In genomic region chr14:22614240-22614799, GRCh38 we compare ENCODE assay signal across 9 cellular contexts. TPM values are rescaled to one million over a fixed set of nuclear protein-coding genes. Genes with fewer than 3 reads are reported as not detected.
DNase-seq lines count a peak whose midpoint lies in the region; ATAC-seq, FAIRE-seq and TF ChIP-seq lines count a peak whose summit lies in the region.
"Had no signal": no experiment of that assay in that cellular context is flagged by ENCODE, and none has a peak within 500 bp of the region (broad histone marks: within the 10 kb centered on the region; RNA-seq: fewer than 3 reads in every experiment).

No MANE protein-coding gene starts in this region.

- no peaks in the 10 kb centered on the region for H3K27me3 ChIP-seq in A673 (replicated peaks; ENCODE audit: insufficient read depth, low read depth, low read length, poor library complexity)
- H3K27me3 ChIP-seq in astrocyte (ENCODE audit: insufficient read depth, low read length) = no peaks in the 10 kb centered on the region

- peak overlapping the region; percentile 63 for H3K27ac Mint-ChIP-seq in astrocyte (ENCODE audit: unreplicated experiment)

- peak; percentile 86 for ATAC-seq in left lobe of liver
- ATAC-seq in stimulated activated naive CD8-positive, alpha-beta T cell treated with anti-CD3 and anti-CD28 coated beads, Interleukin-15, Interleukin-2, amounts not matched to agents 100 U/mL and 50 U/mL, for 24 hours = no peak

- peaks cover 14% of the 10 kb centered on the region for H3K36me3 ChIP-seq in A673 (ENCODE audit: insufficient read depth, low read length, poor library complexity, severe bottlenecking)
- peaks cover 9% of the 10 kb centered on the region for H3K36me3 ChIP-seq in astrocyte (ENCODE audit: insufficient read depth, low read length)

- H3K4me3 Mint-ChIP-seq in astrocyte (ENCODE audit: unreplicated experiment) = no peak overlapping the region

- no peaks in the 10 kb centered on the region for H3K79me2 ChIP-seq in astrocyte (ENCODE audit: insufficient read depth, low read length)

- H3K36me3 Mint-ChIP-seq in astrocyte (ENCODE audit: low read depth, unreplicated experiment) = peaks cover 23% of the 10 kb centered on the region

- peak overlapping the region; percentile 63 for H3K9ac ChIP-seq in astrocyte (ENCODE audit: low read length)

- BruUV-seq in A673 (replicated peaks; lab: Mats Ljungman, UMichigan) = no TSS peak

- H3K4me1 Mint-ChIP-seq in astrocyte (ENCODE audit: low read depth, unreplicated experiment) = peaks cover 17% of the 10 kb centered on the region

- H3K4me3 ChIP-seq in A673 (ENCODE audit: low read depth, low read length, poor library complexity, severe bottlenecking) = no peak overlapping the region
- no peak overlapping the region for H3K4me3 ChIP-seq in astrocyte (ENCODE audit: insufficient read depth, low read depth, low read length)

- H2AFZ ChIP-seq in astrocyte (ENCODE audit: low read depth, low read length) = no peak overlapping the region

- H3K9me3 Mint-ChIP-seq in astrocyte (ENCODE audit: unreplicated experiment) = peaks cover 4% of the 10 kb centered on the region

- H3K9me3 ChIP-seq in A673 (ENCODE audit: low read depth, low read length, poor library complexity, severe bottlenecking) (no peaks in the 10 kb centered on the region), astrocyte (ENCODE audit: insufficient read depth, low read depth, low read length) (no peaks in the 10 kb centered on the region)

- TF ChIP-seq CTCF in A673 (conservative IDR thresholded peaks at IDR 0.05; ENCODE audit: low read depth, low read length) = no peak
- TF ChIP-seq CTCF in astrocyte (IDR thresholded peaks at IDR 0.05; ENCODE audit: insufficient read depth, low read depth, low read length) = no peak

- DNase-seq in A673 (ENCODE audit: low spot score) (peak; percentile 85), HPDE6-E6E7 (ENCODE audit: extremely low spot score) (peak; percentile 23), astrocyte (ENCODE audit: low read depth) (peak; percentile 99), left lobe of liver (ENCODE audit: low spot score) (no peak), GM19239 (ENCODE audit: insufficient read length, low spot score) (no peak), Ammon's horn (ENCODE audit: low spot score) (no peak), activated T-cell treated with anti-CD3 and anti-CD28 coated beads for 4 hours (no peak)
- DNase-seq in stimulated activated naive CD8-positive, alpha-beta T cell treated with anti-CD3 and anti-CD28 coated beads, Interleukin-15, Interleukin-2, amounts not matched to agents 100 U/mL and 50 U/mL, for 24 hours = no peak
- DNase-seq: GDM1 had no signal

- POLR2A ChIA-PET in A673 (lab: Charles Lee; ENCODE audit: low non-redundant PET) = no interaction called here

- H3K27ac ChIP-seq in A673 (ENCODE audit: low read depth, low read length, poor library complexity, severe bottlenecking) (peak overlapping the region; percentile 52), astrocyte (ENCODE audit: low read depth, low read length) (peak overlapping the region; percentile 89)

- peak; percentile 60 for FAIRE-seq in astrocyte (lab: Jason Lieb, UNC)
- FAIRE-seq in GM19239 (lab: Jason Lieb, UNC) = no peak

- H3K27me3 Mint-ChIP-seq in astrocyte (ENCODE audit: low read depth, unreplicated experiment) = peaks cover 1% of the 10 kb centered on the region

- H3K4me1 ChIP-seq in A673 (ENCODE audit: insufficient read depth, low read length, poor library complexity, severe bottlenecking) = peaks cover 13% of the 10 kb centered on the region
- peaks cover 19% of the 10 kb centered on the region for H3K4me1 ChIP-seq in astrocyte (ENCODE audit: insufficient read depth, low read length)

- intact Hi-C loops in A673 (cut with micrococcal nuclease; ENCODE audit: unreplicated experiment) = no loop called here

- peak overlapping the region; percentile 27 for H3K4me2 ChIP-seq in astrocyte (ENCODE audit: low read length)

- no peaks in the 10 kb centered on the region for H4K20me1 ChIP-seq in astrocyte (ENCODE audit: insufficient read depth, low read length)

- CTCF ChIA-PET in A673 (lab: Charles Lee) = no interaction called here

RNA-seq across cellular contexts. Expression of gene ABHD4, which starts 16.2 kb away (rescaled TPM):
- total RNA-seq in A673 (2021) (36.6 and 40.7 TPM in 2 replicates), astrocyte (46.9 and 52.4 TPM in 2 replicates), left lobe of liver (20.0 TPM)

RNA-seq across cellular contexts. Expression of gene DAD1, which starts 25.3 kb away (rescaled TPM):
- 224 and 261 TPM in 2 replicates for total RNA-seq in A673 (2021)
- 302 and 319 TPM in 2 replicates for total RNA-seq in astrocyte
- 133 TPM for total RNA-seq in left lobe of liver

RNA-seq across cellular contexts. Expression of gene OR6J1, which starts 29.8 kb away (rescaled TPM):
- total RNA-seq in A673 (2021) (not detected in 2 replicates), astrocyte (not detected in 2 replicates), left lobe of liver (not detected)

Comparison
In these comparisons a context has a peak if more than half of its experiments do, and no peak if none do; other contexts are left out.
1. DNase-seq: peak in A673 (single experiment), HPDE6-E6E7 (single experiment) and astrocyte (single experiment); none in left lobe of liver (single experiment), GM19239 (single experiment), stimulated activated naive CD8-positive, alpha-beta T cell treated with anti-CD3 and anti-CD28 coated beads, Interleukin-15, Interleukin-2, amounts not matched to agents 100 U/mL and 50 U/mL, for 24 hours (single experiment), Ammon's horn (single experiment) and activated T-cell treated with anti-CD3 and anti-CD28 coated beads for 4 hours (single experiment).